8 cellular contexts compared by ENCODE assay signal in the genomic region with DNA sequence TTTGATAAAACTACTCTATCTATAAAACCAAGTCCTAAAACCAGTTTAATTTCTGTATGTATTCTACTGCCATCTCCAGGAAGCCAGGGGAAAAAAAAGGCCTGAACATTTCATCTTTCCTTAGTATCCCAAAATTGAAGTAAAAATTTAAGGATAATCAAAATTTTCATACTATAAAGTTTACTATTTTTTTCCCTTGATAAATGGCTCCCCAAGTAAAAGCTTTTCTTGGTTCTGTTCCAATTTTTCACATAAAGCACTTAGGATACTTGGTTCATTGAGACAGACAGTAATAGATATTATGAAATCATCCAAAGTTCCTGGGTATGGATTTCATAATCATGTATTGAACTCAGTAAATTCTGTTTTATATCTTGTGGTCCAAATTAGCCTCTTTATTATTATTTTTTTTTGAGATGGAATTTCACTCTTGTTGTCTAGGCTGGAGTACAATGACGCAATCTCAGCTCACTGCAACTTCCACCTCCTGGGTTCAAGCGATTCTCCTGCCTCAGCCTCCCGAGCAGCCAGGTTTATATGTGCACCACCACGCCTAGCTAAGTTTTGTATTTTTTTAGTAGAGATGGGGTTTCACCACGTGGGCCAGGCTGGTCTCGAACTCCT. TPM values are rescaled to one million over a fixed set of nuclear protein-coding genes. Genes with fewer than 3 reads are reported as not detected.
A peak's percentile ranks its signal among the peaks of the same experiment; 100 is the strongest.
DNase-seq lines count a peak whose midpoint lies in the region; ATAC-seq, FAIRE-seq and TF ChIP-seq lines count a peak whose summit lies in the region.

No MANE protein-coding gene starts in this region.

- no peak overlapping the region for H3K27ac Mint-ChIP-seq in activated naive CD4-positive, alpha-beta T cell treated with anti-CD3 and anti-CD28 coated beads, Interleukin-2, amount 50 U/mL, for 72 hours

- no peaks in the 10 kb centered on the region for H3K9me3 Mint-ChIP-seq in activated naive CD4-positive, alpha-beta T cell treated with anti-CD3 and anti-CD28 coated beads, Interleukin-2, amount 50 U/mL, for 72 hours

- H3K27ac ChIP-seq in A549, result peak overlapping the region; percentile 32 to 59; a peak in 4 of 6 replicates
- no peak overlapping the region for H3K27ac ChIP-seq in HEK293 (ENCODE audit: extremely low read depth, low read depth, low read length)
- no peak overlapping the region for H3K27ac ChIP-seq in ascending aorta

- peak; percentile 85 to 91 for TF ChIP-seq RAD21 in A549 (conservative IDR thresholded peaks at IDR 0.05 in 1 of 2, IDR thresholded peaks at IDR 0.05 in 1 of 2)

- TF ChIP-seq EP300 in A549 (IDR thresholded peaks at IDR 0.05), result no peak

- no peaks in the 10 kb centered on the region for H3K36me3 Mint-ChIP-seq in activated naive CD4-positive, alpha-beta T cell treated with anti-CD3 and anti-CD28 coated beads, Interleukin-2, amount 50 U/mL, for 72 hours

- ATAC-seq in A549, result peak in 1 of 2 experiments; percentile 58; a peak in 4 of 6 replicates
- peak; percentile 51 for ATAC-seq in left lobe of liver
- no peak for ATAC-seq in esophagus mucosa
- ATAC-seq in activated naive CD4-positive, alpha-beta T cell treated with anti-CD3 and anti-CD28 coated beads, Interleukin-2, amount 50 U/mL, for 72 hours, result no peak

- H3K4me2 ChIP-seq in A549, result peak overlapping the region; percentile 22; the same call in 2 of the 3 replicates

- H3K9me3 ChIP-seq in A549 (no peaks in the 10 kb centered on the region), HEK293 (ENCODE audit: control insufficient read depth, insufficient read depth, low read depth, low read length) (no peaks in the 10 kb centered on the region), ascending aorta (no peaks in the 10 kb centered on the region)

- H3K4me1 ChIP-seq in A549 (peaks cover 58% of the 10 kb centered on the region), HEK293 (ENCODE audit: control insufficient read depth, insufficient read depth, low read length) (no peaks in the 10 kb centered on the region), ascending aorta (no peaks in the 10 kb centered on the region)

- no peaks in the 10 kb centered on the region for H3K27me3 ChIP-seq in ascending aorta

- peak; percentile 46 for FAIRE-seq in A549 (lab: Jason Lieb, UNC)

- TF ChIP-seq CTCF in A549 (IDR thresholded peaks at IDR 0.05) (peak; percentile 92), HEK293 (tag by site-specific recombination; IDR thresholded peaks at IDR 0.05) (no peak), ascending aorta (IDR thresholded peaks at IDR 0.05) (peak; percentile 26 to 79 (median 60))

- CTCF ChIA-PET in A549 (lab: Yijun Ruan, JAX) (interaction anchor here (0.7 to 9.3 kb wide), 40 partner anchors 8 to 713 kb away, joined by 3 to 116 read pairs (median 7); a partner anchor contains a TSS), HEK293 (lab: Yijun Ruan, JAX) (interaction anchor here (0.6 to 2.6 kb wide), 10 partner anchors 11 to 714 kb away, joined by 3 to 17 read pairs (median 4); no protein-coding TSS in a partner anchor)

- TF ChIP-seq POLR2A in A549 (IDR thresholded peaks at IDR 0.05; ENCODE audit: low read length), result no peak

- peaks cover 4 to 42% of the 10 kb centered on the region in 2 experiments for H3K36me3 ChIP-seq in HEK293 (ENCODE audit: control insufficient read depth in 2 of 2, insufficient read depth in 1 of 2, low read length in 2 of 2)
- peaks cover 8 to 19% of the 10 kb centered on the region in 2 donors for H3K36me3 ChIP-seq in ascending aorta

- POLR2A ChIA-PET in A549 (lab: Yijun Ruan, JAX) (interaction anchor here (0.6 to 2.3 kb wide), 7 partner anchors 37 to 93 kb away, joined by 3 to 12 read pairs (median 4); a partner anchor contains a TSS), HEK293 (lab: Yijun Ruan, JAX) (interaction anchor here (1.4 kb wide), 1 partner anchor 47 kb away, joined by 5 read pairs; a partner anchor contains a TSS)

- H3K4me3 ChIP-seq in A549 (no peak overlapping the region), HEK293 (ENCODE audit: low read depth, low read length) (no peak overlapping the region), ascending aorta (no peak overlapping the region)

- intact Hi-C loops in ascending aorta (cut with DNase I), result loop anchor here (1.0 to 2.0 kb wide), 2 partner anchors 54 to 85 kb away; no protein-coding TSS in a partner anchor

- DNase-seq in A549 (ENCODE audit: low read depth in 1 of 2, low spot score in 1 of 2), result peak; percentile 30 to 50
- DNase-seq in ascending aorta (ENCODE audit: low spot score in 2 of 2), result no peak
- DNase-seq in left lobe of liver (ENCODE audit: low spot score), result no peak
- DNase-seq in GDM1 (lab: John Stamatoyannopoulos, UW), result no peak
- no peak for DNase-seq in activated CD4-positive, alpha-beta T cell treated with anti-CD3 and anti-CD28 coated beads, Interleukin-2, amount 50 U/mL, for 4 hours
- DNase-seq in activated naive CD4-positive, alpha-beta T cell treated with anti-CD3 and anti-CD28 coated beads, Interleukin-2, amount 50 U/mL, for 72 hours (ENCODE audit: low spot score in 2 of 2), result no peak

- WGBS in A549 (ENCODE audit: missing lambda C conversion rate), result 72% methylated on average over 6 of the region's 6 CpGs

TF ChIP-seq in A549, 52 proteins besides CTCF, POLR2A, EP300 and RAD21 (continues in another document):
- TF ChIP-seq JUN (IDR thresholded peaks at IDR 0.05) (no peak), NPAS2 (CRISPR knock-in tag; IDR thresholded peaks at IDR 0.05; ENCODE audit: borderline replicate concordance) (no peak), HDAC2 (IDR thresholded peaks at IDR 0.05) (no peak), EHF (CRISPR knock-in tag; IDR thresholded peaks at IDR 0.05) (no peak), JUNB (IDR thresholded peaks at IDR 0.05) (no peak), NR3C1 (IDR thresholded peaks at IDR 0.05) (no peak), EHMT2 (IDR thresholded peaks at IDR 0.05; ENCODE audit: low read depth) (no peak), FOSL2 (IDR thresholded peaks at IDR 0.05) (no peak), FOSL2 (CRISPR knock-in tag; IDR thresholded peaks at IDR 0.05) (no peak), MAZ (IDR thresholded peaks at IDR 0.05; ENCODE audit: borderline replicate concordance, low read depth, low read length) (no peak), SMC3 (IDR thresholded peaks at IDR 0.05) (peak; percentile 90), HEYL (CRISPR knock-in tag; IDR thresholded peaks at IDR 0.05) (no peak)
- TF ChIP-seq, protein P1, sequence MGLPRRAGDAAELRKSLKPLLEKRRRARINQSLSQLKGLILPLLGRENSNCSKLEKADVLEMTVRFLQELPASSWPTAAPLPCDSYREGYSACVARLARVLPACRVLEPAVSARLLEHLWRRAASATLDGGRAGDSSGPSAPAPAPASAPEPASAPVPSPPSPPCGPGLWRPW (IDR thresholded peaks at IDR 0.05), result no peak

TF ChIP-seq in HEK293, 187 proteins besides CTCF, POLR2A, EP300 and RAD21:
- peak; percentile 22 for TF ChIP-seq ZNF654 (tag by site-specific recombination; IDR thresholded peaks at IDR 0.05; ENCODE audit: low read depth)
- TF ChIP-seq, protein P2, sequence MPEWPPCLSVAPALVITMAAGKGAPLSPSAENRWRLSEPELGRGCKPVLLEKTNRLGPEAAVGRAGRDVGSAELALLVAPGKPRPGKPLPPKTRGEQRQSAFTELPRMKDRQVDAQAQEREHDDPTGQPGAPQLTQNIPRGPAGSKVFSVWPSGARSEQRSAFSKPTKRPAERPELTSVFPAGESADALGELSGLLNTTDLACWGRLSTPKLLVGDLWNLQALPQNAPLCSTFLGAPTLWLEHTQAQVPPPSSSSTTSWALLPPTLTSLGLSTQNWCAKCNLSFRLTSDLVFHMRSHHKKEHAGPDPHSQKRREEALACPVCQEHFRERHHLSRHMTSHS (tag by site-specific recombination; IDR thresholded peaks at IDR 0.05), result no peak

RNA-seq across cellular contexts. Expression of a gene that starts 34.5 kb away (rescaled TPM):
- 80.7 and 87.6 TPM in 2 replicates for polyA plus RNA-seq in A549 (2011; rRNA removed)
- polyA plus RNA-seq in A549 (2012; cell fraction: cytosol; rRNA removed), result 22.8 and 23.5 TPM in 2 replicates
- polyA plus RNA-seq in A549 (2012; cell fraction: nucleus; rRNA removed), result 15.4 and 20.6 TPM in 2 replicates
- 36.9 to 44.0 TPM (median 43.1 TPM) in 3 replicates for polyA plus RNA-seq in A549 (2017; fragmentation: RNase III; extraction: RNeasy Plus Mini Kit Qiagen cat#74134 plus additional on column Dnase treatment)
- 57.6 and 63.4 TPM in 2 replicates for polyA minus RNA-seq in A549 (2011; rRNA and poly(A)+ RNA removed)
- 45.1 TPM for total RNA-seq in ascending aorta
- total RNA-seq in left lobe of liver, result 18.1 TPM
- total RNA-seq in esophagus mucosa, result 29.1 TPM
- total RNA-seq in activated naive CD4-positive, alpha-beta T cell treated with anti-CD3 and anti-CD28 coated beads, Interleukin-2, amount 50 U/mL, for 72 hours, result 10 to 100 TPM; 52.5 to 76.1 TPM

RNA-seq across cellular contexts. Expression of a gene that starts 46.6 kb away (rescaled TPM):
- polyA plus RNA-seq in A549 (2011; rRNA removed) (5,725 and 5,746 TPM in 2 replicates), A549 (2017; fragmentation: RNase III; extraction: RNeasy Plus Mini Kit Qiagen cat#74134 plus additional on column Dnase treatment) (4,707 to 5,021 TPM (median 4,900 TPM) in 3 replicates)
- polyA plus RNA-seq in A549 (2012; cell fraction: cytosol; rRNA removed), result 4,340 and 4,409 TPM in 2 replicates
- polyA plus RNA-seq in A549 (2012; cell fraction: nucleus; rRNA removed), result 2,599 and 4,127 TPM in 2 replicates
- polyA minus RNA-seq in A549 (2011; rRNA and poly(A)+ RNA removed), result 4,094 and 4,183 TPM in 2 replicates
- total RNA-seq in ascending aorta (730 TPM), left lobe of liver (61.3 TPM), esophagus mucosa (2,122 TPM)
- 10 to 100 TPM; 28.8 to 92.4 TPM for total RNA-seq in activated naive CD4-positive, alpha-beta T cell treated with anti-CD3 and anti-CD28 coated beads, Interleukin-2, amount 50 U/mL, for 72 hours

Comparison
In these comparisons a context has a peak if more than half of its experiments do, and no peak if none do; other contexts are left out.
1. DNase-seq: peak in A549 (2 of 2); none in ascending aorta (0 of 2), left lobe of liver (single experiment), GDM1 (single experiment), activated CD4-positive, alpha-beta T cell treated with anti-CD3 and anti-CD28 coated beads, Interleukin-2, amount 50 U/mL, for 4 hours (0 of 2) and activated naive CD4-positive, alpha-beta T cell treated with anti-CD3 and anti-CD28 coated beads, Interleukin-2, amount 50 U/mL, for 72 hours (0 of 2).
2. H3K27ac ChIP-seq: peak in A549 (2 of 2); none in HEK293 (single experiment) and ascending aorta (0 of 2).